8 cellular contexts compared by ENCODE assay signal in genomic region chr9:91360551-91361293, GRCh38. TPM values are rescaled to one million over a fixed set of nuclear protein-coding genes. Genes with fewer than 3 reads are reported as not detected.
DNase-seq lines count a peak whose midpoint lies in the region; ATAC-seq and TF ChIP-seq lines count a peak whose summit lies in the region.

No MANE protein-coding gene starts in this region.

- H3K9ac ChIP-seq in Loucy (ENCODE audit: low read depth, low read length, poor library complexity, severe bottlenecking) (peak overlapping the region; percentile 74), mammary epithelial cell (ENCODE audit: insufficient read depth, low read length) (peak overlapping the region; percentile 76)

- dilution Hi-C loops in mammary epithelial cell (cut with HindIII; ENCODE audit: low sequenced_read_pairs): no loop called here

- H3K27ac ChIP-seq in mammary epithelial cell (ENCODE audit: insufficient read depth, low read depth, low read length) (peak overlapping the region; percentile 71), lower lobe of right lung (peak overlapping the region; percentile 93)

- H3F3A ChIP-seq in Loucy (ENCODE audit: low read depth): no peaks in the 10 kb centered on the region

- no peaks in the 10 kb centered on the region for H3K9me2 ChIP-seq in Loucy (replicated peaks; ENCODE audit: low read depth, low read length)

- H3K36me3 Mint-ChIP-seq in type B pancreatic cell: peaks cover 5% of the 10 kb centered on the region

- intact Hi-C loops in mammary epithelial cell (cut with micrococcal nuclease) (loop anchor here (1.0 to 5.0 kb wide), 3 partner anchors 62 to 445 kb away; no protein-coding TSS in a partner anchor), lower lobe of right lung (cut with DNase I) (no loop called here)

- H3K79me2 ChIP-seq in Loucy (ENCODE audit: insufficient read depth, low read length) (peaks cover 58% of the 10 kb centered on the region), mammary epithelial cell (ENCODE audit: insufficient read depth, low read length) (peaks cover 49% of the 10 kb centered on the region)

- TF ChIP-seq CTCF in Loucy (conservative IDR thresholded peaks at IDR 0.05; ENCODE audit: low read length) (no peak), mammary epithelial cell (conservative IDR thresholded peaks at IDR 0.05 in 1 of 2, IDR thresholded peaks at IDR 0.05 in 1 of 2; ENCODE audit: extremely low read depth in 1 of 2, insufficient read depth in 1 of 2, low read depth in 1 of 2, low read length in 2 of 2) (no peak), lower lobe of right lung (IDR thresholded peaks at IDR 0.05) (no peak), type B pancreatic cell (conservative IDR thresholded peaks at IDR 0.05) (no peak)

- H3K4me3 ChIP-seq in Loucy (ENCODE audit: low read length, poor library complexity, severe bottlenecking) (peak overlapping the region; percentile 84), mammary epithelial cell (replicated peaks in 1 of 3; ENCODE audit: insufficient read depth in 1 of 3, low read depth in 2 of 3, low read length in 3 of 3) (peak overlapping the region; percentile 70 to 99 (median 96)), lower lobe of right lung (peak overlapping the region; percentile 98)

- H3K27me3 ChIP-seq in Loucy (ENCODE audit: insufficient read depth, low read length, poor library complexity, severe bottlenecking) (no peaks in the 10 kb centered on the region), mammary epithelial cell (ENCODE audit: insufficient read depth, low read length) (no peaks in the 10 kb centered on the region), lower lobe of right lung (ENCODE audit: low read depth) (no peaks in the 10 kb centered on the region)

- BruUV-seq in mammary epithelial cell (replicated peaks; lab: Mats Ljungman, UMichigan): TSS peak; percentile 10

- H3K4me1 Mint-ChIP-seq in type B pancreatic cell (ENCODE audit: unreplicated experiment): peaks cover 31% of the 10 kb centered on the region

- in situ Hi-C loops in mammary epithelial cell (cut with MboI; ENCODE audit: low sequenced_read_pairs in 2 of 2): no loop called here

- CTCF ChIA-PET in mammary epithelial cell (lab: Charles Lee; ENCODE audit: low non-redundant PET): interaction anchor here (1.0 kb wide), 1 partner anchor 66 kb away, joined by 7 read pairs; no protein-coding TSS in a partner anchor

- peak overlapping the region; percentile 99 for H3K4me3 Mint-ChIP-seq in type B pancreatic cell

- H4K20me1 ChIP-seq in Loucy (ENCODE audit: insufficient read depth, low read length, poor library complexity, severe bottlenecking) (peaks cover 39% of the 10 kb centered on the region), mammary epithelial cell (ENCODE audit: insufficient read depth, low read length) (no peaks in the 10 kb centered on the region)

- H3K4me2 ChIP-seq in Loucy (ENCODE audit: low read depth, low read length, poor library complexity, severe bottlenecking) (peak overlapping the region; percentile 91), mammary epithelial cell (ENCODE audit: insufficient read depth, low read depth, low read length) (peak overlapping the region; percentile 93)

- H3K9me3 ChIP-seq in Loucy (ENCODE audit: insufficient read depth, low read depth, low read length) (peaks cover 5% of the 10 kb centered on the region; the same call in 1 of the 2 replicates), mammary epithelial cell (replicated peaks; ENCODE audit: insufficient read depth, low read length) (no peaks in the 10 kb centered on the region), lower lobe of right lung (no peaks in the 10 kb centered on the region)

- H3K27me3 Mint-ChIP-seq in type B pancreatic cell: no peaks in the 10 kb centered on the region

- ATAC-seq in lower lobe of right lung: no peak
- no peak for ATAC-seq in GM19035 (IDR thresholded peaks at IDR 0.05; ENCODE audit: unreplicated experiment)

- peaks cover 50% of the 10 kb centered on the region for H3K4me1 ChIP-seq in Loucy (ENCODE audit: insufficient read depth, low read length, poor library complexity, severe bottlenecking)
- peaks cover 14% of the 10 kb centered on the region for H3K4me1 ChIP-seq in mammary epithelial cell (ENCODE audit: insufficient read depth, low read length)
- H3K4me1 ChIP-seq in lower lobe of right lung: peaks cover 21% of the 10 kb centered on the region

- H2AFZ ChIP-seq in Loucy (ENCODE audit: low read length) (peak overlapping the region; percentile 99), mammary epithelial cell (ENCODE audit: low read depth, low read length) (peak overlapping the region; percentile 99)

- peak overlapping the region; percentile 94 for H3K27ac Mint-ChIP-seq in type B pancreatic cell

- DNase-seq in ELR (ENCODE audit: low read depth) (peak; percentile 20), mammary epithelial cell (peak; percentile 24), lower lobe of right lung (no peak), type B pancreatic cell (ENCODE audit: extremely low spot score, unreplicated experiment) (no peak), NCI-H1105 treated with DMSO at 0.1 percent for 48 hours (lab: John Stamatoyannopoulos, UW) (no peak), NK-92 (lab: John Stamatoyannopoulos, UW; ENCODE audit: unreplicated experiment) (no peak)

- no peaks in the 10 kb centered on the region for H3K36me3 ChIP-seq in Loucy (ENCODE audit: insufficient read depth, low read length)
- no peaks in the 10 kb centered on the region for H3K36me3 ChIP-seq in mammary epithelial cell (ENCODE audit: insufficient read depth, low read length)
- peaks cover 11% of the 10 kb centered on the region for H3K36me3 ChIP-seq in lower lobe of right lung

- H3K9me3 Mint-ChIP-seq in type B pancreatic cell: no peaks in the 10 kb centered on the region

- WGBS in mammary epithelial cell (ENCODE audit: low coverage, missing lambda C conversion rate): 8% methylated on average over 10 of the region's 10 CpGs

RNA-seq across cellular contexts. Expression of gene AUH, which starts 1.0 kb away (rescaled TPM):
- total RNA-seq in mammary epithelial cell (10 to 100 TPM; 10.9 to 11.5 TPM), lower lobe of right lung (17.3 TPM), type B pancreatic cell (ENCODE audit: low replicate concordance) (25.0 and 25.9 TPM in 2 replicates)
- 3.4 TPM for polyA plus RNA-seq in mammary epithelial cell
- polyA minus RNA-seq in mammary epithelial cell: not detected

Comparison
In these comparisons a context has a peak if more than half of its experiments do, and no peak if none do; other contexts are left out.
1. DNase-seq: peak in ELR (single experiment) and mammary epithelial cell (single experiment); none in lower lobe of right lung (single experiment), type B pancreatic cell (single experiment), NCI-H1105 treated with DMSO at 0.1 percent for 48 hours (single experiment) and NK-92 (single experiment).
2. Peak in every context shown above with its lines, with median percentiles within 50 percentile points of each other: H3K4me3 ChIP-seq.